In genomic region chr3:69353492-69353891, GRCh38 we compare ENCODE assay signal across 1 cellular context.
TF ChIP-seq lines count a peak whose summit lies in the region.

No MANE protein-coding gene starts in this region.

TF ChIP-seq in liver, 16 proteins besides CTCF, POLR2A, EP300 and RAD21:
- TF ChIP-seq REST (IDR thresholded peaks at IDR 0.05) (no peak), HNF4A (conservative IDR thresholded peaks at IDR 0.05) (no peak), FOXA1 (IDR thresholded peaks at IDR 0.05) (no peak), FOXA2 (IDR thresholded peaks at IDR 0.05) (no peak), TAF1 (conservative IDR thresholded peaks at IDR 0.05) (no peak), NR2F2 (IDR thresholded peaks at IDR 0.05) (no peak), YY1 (IDR thresholded peaks at IDR 0.05) (no peak), JUND (IDR thresholded peaks at IDR 0.05) (peak; percentile 29 to 56), ATF3 (IDR thresholded peaks at IDR 0.05) (no peak), ZBTB33 (IDR thresholded peaks at IDR 0.05) (no peak), MAX (IDR thresholded peaks at IDR 0.05) (peak; percentile 36), RXRA (IDR thresholded peaks at IDR 0.05) (no peak), HNF4G (IDR thresholded peaks at IDR 0.05) (no peak)
TF ChIP-seq in liver: peak in this region for 2.
